In the genomic region with DNA sequence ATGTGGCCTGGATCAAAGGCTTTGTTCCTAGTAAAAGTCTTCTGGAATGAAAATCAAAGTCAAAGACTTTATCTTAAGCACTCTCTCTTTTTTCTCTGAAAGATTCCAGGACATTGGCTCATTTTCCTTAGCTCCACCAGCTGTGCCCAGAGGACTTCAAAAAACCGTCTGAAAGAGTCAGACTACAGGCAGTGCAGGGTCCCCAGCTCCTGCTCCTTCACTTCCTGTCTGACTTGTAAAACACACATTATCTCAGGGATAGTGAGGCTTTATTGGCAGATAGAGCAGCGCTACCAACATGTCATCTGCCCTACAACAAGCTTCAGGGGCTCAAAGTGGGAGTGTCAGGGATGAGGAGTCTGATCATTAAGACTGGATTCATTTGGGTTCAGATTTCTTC, we compare ENCODE assay signal across 29 cellular contexts.
DNase-seq lines count a peak whose midpoint lies in the region; ATAC-seq, FAIRE-seq and TF ChIP-seq lines count a peak whose summit lies in the region.
"Had no signal": no experiment of that assay in that cellular context is flagged by ENCODE, and none has a peak within 500 bp of the region (broad histone marks: within the 10 kb centered on the region; RNA-seq: fewer than 3 reads in every experiment).

No MANE protein-coding gene starts in this region.

- TF ChIP-seq POLR2A in gastroesophageal sphincter (IDR thresholded peaks at IDR 0.05), result no peak
- TF ChIP-seq POLR2A in gastrocnemius medialis (IDR thresholded peaks at IDR 0.05), result no peak

- POLR2A ChIA-PET in activated CD8-positive, alpha-beta T cell treated with anti-CD3 and anti-CD28 coated beads, Interleukin-2, amount 10 ng/mL, durations not matched to agents 7 days and 5 days (lab: Charles Lee), result no interaction called here

- H4K20me1 ChIP-seq in astrocyte (ENCODE audit: insufficient read depth, low read length), result no peaks in the 10 kb centered on the region

- no peaks in the 10 kb centered on the region for H3K4me1 ChIP-seq in astrocyte (ENCODE audit: insufficient read depth, low read length)
- H3K4me1 ChIP-seq in gastroesophageal sphincter, result peaks cover 3 to 54% (median 4%) of the 10 kb centered on the region in 3 donors
- H3K4me1 ChIP-seq in gastrocnemius medialis, result peaks cover 62 to 69% of the 10 kb centered on the region in 2 donors
- H3K4me1 ChIP-seq: foreskin keratinocyte, prostate gland, testis had no signal

- no peaks in the 10 kb centered on the region for H3K36me3 Mint-ChIP-seq in HFFc6 (ENCODE audit: low read depth)
- no peaks in the 10 kb centered on the region for H3K36me3 Mint-ChIP-seq in astrocyte (ENCODE audit: low read depth, unreplicated experiment)
- no peaks in the 10 kb centered on the region for H3K36me3 Mint-ChIP-seq in activated CD8-positive, alpha-beta T cell treated with anti-CD3 and anti-CD28 coated beads, Interleukin-2, amount 10 ng/mL, durations not matched to agents 7 days and 5 days (ENCODE audit: low read depth)
- H3K36me3 Mint-ChIP-seq: activated naive CD8-positive, alpha-beta T cell treated with anti-CD3 and anti-CD28 coated beads for 36 hours; immature natural killer cell had no signal

- H3K9ac ChIP-seq in astrocyte (ENCODE audit: low read length), result no peak overlapping the region

- no peak for TF ChIP-seq EP300 in gastroesophageal sphincter (IDR thresholded peaks at IDR 0.05)

- H3K9me3 Mint-ChIP-seq in HFFc6 (no peaks in the 10 kb centered on the region), astrocyte (ENCODE audit: unreplicated experiment) (no peaks in the 10 kb centered on the region)
- no peaks in the 10 kb centered on the region for H3K9me3 Mint-ChIP-seq in activated CD8-positive, alpha-beta T cell treated with anti-CD3 and anti-CD28 coated beads, Interleukin-2, amount 10 ng/mL, durations not matched to agents 7 days and 5 days (ENCODE audit: insufficient read depth)
- H3K9me3 Mint-ChIP-seq: activated CD8-positive, alpha-beta T cell treated with anti-CD3 and anti-CD28 coated beads for 36 hours; activated naive CD8-positive, alpha-beta T cell treated with anti-CD3 and anti-CD28 coated beads for 36 hours; immature natural killer cell had no signal

- H3K27me3 Mint-ChIP-seq in HFFc6 (ENCODE audit: insufficient read depth), result peaks cover 4% of the 10 kb centered on the region; the same call in 1 of the 2 replicates
- no peaks in the 10 kb centered on the region for H3K27me3 Mint-ChIP-seq in astrocyte (ENCODE audit: low read depth, unreplicated experiment)
- H3K27me3 Mint-ChIP-seq in activated CD8-positive, alpha-beta T cell treated with anti-CD3 and anti-CD28 coated beads, Interleukin-2, amount 10 ng/mL, durations not matched to agents 7 days and 5 days (ENCODE audit: low read depth), result peaks cover 24% of the 10 kb centered on the region

- no peak overlapping the region for H3K4me2 ChIP-seq in astrocyte (ENCODE audit: low read length)

- no peak overlapping the region for H3K4me3 Mint-ChIP-seq in HFFc6
- no peak overlapping the region for H3K4me3 Mint-ChIP-seq in astrocyte (ENCODE audit: unreplicated experiment)
- H3K4me3 Mint-ChIP-seq in activated CD8-positive, alpha-beta T cell treated with anti-CD3 and anti-CD28 coated beads, Interleukin-2, amount 10 ng/mL, durations not matched to agents 7 days and 5 days, result no peak overlapping the region
- H3K4me3 Mint-ChIP-seq: activated CD8-positive, alpha-beta T cell treated with anti-CD3 and anti-CD28 coated beads for 36 hours; activated naive CD8-positive, alpha-beta T cell treated with anti-CD3 and anti-CD28 coated beads for 36 hours; B cell; immature natural killer cell had no signal

- DNase-seq in HFFc6 (peak; percentile 23), astrocyte (ENCODE audit: low read depth) (no peak), gastrocnemius medialis (no peak), HuH-7 (ENCODE audit: low spot score) (no peak)
- no peak for DNase-seq in activated CD8-positive, alpha-beta T cell treated with anti-CD3 and anti-CD28 coated beads, Interleukin-2, amount 10 ng/mL, durations not matched to agents 7 days and 5 days
- DNase-seq: activated CD4-positive, CD25-positive, alpha-beta regulatory T cell treated with anti-CD3 and anti-CD28 coated beads, Interleukin-2, amount 50 U/mL, for 72 hours; activated CD8-positive, alpha-beta T cell treated with anti-CD3 and anti-CD28 coated beads for 36 hours; activated effector memory CD4-positive, alpha-beta T cell treated with Interleukin-2 at 50 U/mL for 16 hours; activated naive CD8-positive, alpha-beta T cell treated with anti-CD3 and anti-CD28 coated beads for 36 hours; activated T-cell treated with anti-CD3 and anti-CD28 coated beads for 4 hours; effector CD4-positive, alpha-beta T cell; erythroblast; foreskin keratinocyte; HCEC 1CT; hypothalamus; immature natural killer cell; KG1; mesendoderm; NCI-H2029 treated with DMSO at 0.1 percent for 48 hours; NCI-H2227 treated with DMSO at 0.1 percent for 48 hours; nucleus accumbens; stimulated activated naive CD4-positive, alpha-beta T cell treated with Interleukin-2 at 50 U/mL for 16 hours; testis had no signal

- intact Hi-C loops in gastrocnemius medialis (cut with DNase I; ENCODE audit: low total_unique reads), result loop anchor here (2.0 to 5.0 kb wide), 2 partner anchors 148 to 250 kb away; a partner anchor contains a TSS

- H3K36me3 ChIP-seq in astrocyte (ENCODE audit: insufficient read depth, low read length) (no peaks in the 10 kb centered on the region), gastroesophageal sphincter (no peaks in the 10 kb centered on the region), gastrocnemius medialis (no peaks in the 10 kb centered on the region)
- H3K36me3 ChIP-seq: prostate gland had no signal

- TF ChIP-seq CTCF in HFFc6 (IDR thresholded peaks at IDR 0.05), result no peak
- no peak for TF ChIP-seq CTCF in astrocyte (IDR thresholded peaks at IDR 0.05; ENCODE audit: insufficient read depth, low read depth, low read length)
- no peak for TF ChIP-seq CTCF in gastroesophageal sphincter (IDR thresholded peaks at IDR 0.05)
- TF ChIP-seq CTCF in gastrocnemius medialis (IDR thresholded peaks at IDR 0.05 in 4 of 5, conservative IDR thresholded peaks at IDR 0.05 in 1 of 5), result no peak

- H3K27ac ChIP-seq in astrocyte (ENCODE audit: low read depth, low read length) (no peak overlapping the region), gastroesophageal sphincter (peak overlapping the region; percentile 40 to 79 (median 68)), gastrocnemius medialis (peak overlapping the region; percentile 90 to 96 (median 92))
- H3K27ac ChIP-seq: foreskin keratinocyte, prostate gland, RWPE1, testis had no signal

- H3K27ac Mint-ChIP-seq in HFFc6 (peak overlapping the region; percentile 39; the same call in 1 of the 2 replicates), astrocyte (ENCODE audit: unreplicated experiment) (peak overlapping the region; percentile 51)
- no peak overlapping the region for H3K27ac Mint-ChIP-seq in activated CD8-positive, alpha-beta T cell treated with anti-CD3 and anti-CD28 coated beads, Interleukin-2, amount 10 ng/mL, durations not matched to agents 7 days and 5 days
- H3K27ac Mint-ChIP-seq: activated CD8-positive, alpha-beta T cell treated with anti-CD3 and anti-CD28 coated beads for 36 hours; activated naive CD8-positive, alpha-beta T cell treated with anti-CD3 and anti-CD28 coated beads for 36 hours; B cell; immature natural killer cell had no signal

- CTCF ChIA-PET in activated CD8-positive, alpha-beta T cell treated with anti-CD3 and anti-CD28 coated beads, Interleukin-2, amount 10 ng/mL, durations not matched to agents 7 days and 5 days (lab: Charles Lee), result no interaction called here

- H3K79me2 ChIP-seq in astrocyte (ENCODE audit: insufficient read depth, low read length), result no peaks in the 10 kb centered on the region

- WGBS in gastroesophageal sphincter (ENCODE audit: low coverage in 1 of 2), 2 donors, result 33% methylated on average over 1 of the region's 2 CpGs; no CpG with 5 or more reads in 1 of the 2 donors

- H3K27me3 ChIP-seq in astrocyte (ENCODE audit: insufficient read depth, low read length), result no peaks in the 10 kb centered on the region
- H3K27me3 ChIP-seq in gastroesophageal sphincter, result no peaks in the 10 kb centered on the region
- H3K27me3 ChIP-seq in gastrocnemius medialis, result no peaks in the 10 kb centered on the region
- H3K27me3 ChIP-seq: foreskin keratinocyte, testis had no signal

- H3K4me1 Mint-ChIP-seq in HFFc6 (ENCODE audit: low read depth) (peaks cover 51% of the 10 kb centered on the region), astrocyte (ENCODE audit: low read depth, unreplicated experiment) (peaks cover 34% of the 10 kb centered on the region)
- H3K4me1 Mint-ChIP-seq in activated CD8-positive, alpha-beta T cell treated with anti-CD3 and anti-CD28 coated beads, Interleukin-2, amount 10 ng/mL, durations not matched to agents 7 days and 5 days (ENCODE audit: low read depth), result no peaks in the 10 kb centered on the region
- H3K4me1 Mint-ChIP-seq: B cell, immature natural killer cell had no signal

- no peak for ATAC-seq in gastroesophageal sphincter
- no peak for ATAC-seq in gastrocnemius medialis
- ATAC-seq in activated CD8-positive, alpha-beta T cell treated with anti-CD3 and anti-CD28 coated beads, Interleukin-2, amount 10 ng/mL, durations not matched to agents 7 days and 5 days, result no peak
- ATAC-seq in GM21423 (IDR thresholded peaks at IDR 0.05; ENCODE audit: unreplicated experiment), result no peak
- ATAC-seq: activated CD8-positive, alpha-beta T cell treated with anti-CD3 and anti-CD28 coated beads for 36 hours; foreskin keratinocyte; left lobe of liver had no signal

- in situ Hi-C loops in gastrocnemius medialis (cut with MboI; ENCODE audit: low sequenced_read_pairs in 4 of 4), result no loop called here

- H2AFZ ChIP-seq in astrocyte (ENCODE audit: low read depth, low read length), result no peak overlapping the region

- H3K4me3 ChIP-seq in astrocyte (ENCODE audit: insufficient read depth, low read depth, low read length), result no peak overlapping the region
- no peak overlapping the region for H3K4me3 ChIP-seq in gastroesophageal sphincter
- H3K4me3 ChIP-seq in gastrocnemius medialis, result no peak overlapping the region
- H3K4me3 ChIP-seq: prostate gland, testis had no signal

- H3K9me3 ChIP-seq in astrocyte (ENCODE audit: insufficient read depth, low read depth, low read length), result no peaks in the 10 kb centered on the region
- no peaks in the 10 kb centered on the region for H3K9me3 ChIP-seq in gastroesophageal sphincter
- no peaks in the 10 kb centered on the region for H3K9me3 ChIP-seq in gastrocnemius medialis
- H3K9me3 ChIP-seq: prostate gland, testis had no signal

- no peak for FAIRE-seq in astrocyte (lab: Jason Lieb, UNC)
